Comparison of ENCODE assay signal across 12 cellular contexts in the genomic region with DNA sequence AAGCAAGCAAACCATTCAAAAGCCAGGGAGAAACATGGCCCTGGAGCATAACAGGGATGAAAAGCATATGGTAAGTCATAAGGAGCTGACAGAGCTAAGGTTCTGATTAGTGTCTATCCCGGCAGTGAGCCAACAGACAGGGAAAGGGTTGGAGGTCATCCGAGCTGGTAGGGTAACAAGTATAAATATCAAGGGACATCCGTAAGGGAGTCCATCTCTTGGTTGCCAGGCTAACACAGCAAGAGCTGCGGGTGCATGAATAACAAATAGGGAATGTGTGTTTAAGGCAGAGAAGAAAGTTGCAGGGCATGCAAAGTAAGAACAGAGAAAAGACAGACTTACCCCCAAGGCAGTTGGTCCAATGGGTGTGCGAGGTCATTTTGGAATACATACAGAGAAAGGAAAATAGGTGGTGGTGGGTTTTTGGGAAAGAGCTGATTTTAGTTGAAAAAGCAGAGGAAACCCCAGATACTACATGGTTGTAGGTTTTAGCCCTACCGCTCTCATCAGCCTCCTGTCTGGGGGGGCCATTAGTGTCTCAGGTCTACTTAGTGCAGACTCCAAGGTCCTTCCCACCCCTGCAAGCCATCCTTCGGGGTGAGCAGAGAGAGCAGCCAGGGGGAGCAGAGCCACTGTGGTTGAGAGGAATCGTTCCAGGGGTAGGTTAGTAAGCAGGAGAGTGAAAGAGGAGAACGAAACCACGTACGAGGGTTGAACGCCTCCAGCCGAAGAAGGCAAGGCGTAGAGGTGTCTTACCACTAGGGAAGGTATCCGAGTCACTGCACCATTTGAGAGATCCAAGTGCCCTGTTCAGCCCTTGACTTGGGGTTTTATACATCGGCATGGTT. TPM values are rescaled to one million over a fixed set of nuclear protein-coding genes. Genes with fewer than 3 reads are reported as not detected.
A peak's percentile ranks its signal among the peaks of the same experiment; 100 is the strongest.
DNase-seq lines count a peak whose midpoint lies in the region; ATAC-seq, FAIRE-seq and TF ChIP-seq lines count a peak whose summit lies in the region.
"Had no signal": no experiment of that assay in that cellular context is flagged by ENCODE, and none has a peak within 500 bp of the region (broad histone marks: within the 10 kb centered on the region; RNA-seq: fewer than 3 reads in every experiment).

A gene with protein sequence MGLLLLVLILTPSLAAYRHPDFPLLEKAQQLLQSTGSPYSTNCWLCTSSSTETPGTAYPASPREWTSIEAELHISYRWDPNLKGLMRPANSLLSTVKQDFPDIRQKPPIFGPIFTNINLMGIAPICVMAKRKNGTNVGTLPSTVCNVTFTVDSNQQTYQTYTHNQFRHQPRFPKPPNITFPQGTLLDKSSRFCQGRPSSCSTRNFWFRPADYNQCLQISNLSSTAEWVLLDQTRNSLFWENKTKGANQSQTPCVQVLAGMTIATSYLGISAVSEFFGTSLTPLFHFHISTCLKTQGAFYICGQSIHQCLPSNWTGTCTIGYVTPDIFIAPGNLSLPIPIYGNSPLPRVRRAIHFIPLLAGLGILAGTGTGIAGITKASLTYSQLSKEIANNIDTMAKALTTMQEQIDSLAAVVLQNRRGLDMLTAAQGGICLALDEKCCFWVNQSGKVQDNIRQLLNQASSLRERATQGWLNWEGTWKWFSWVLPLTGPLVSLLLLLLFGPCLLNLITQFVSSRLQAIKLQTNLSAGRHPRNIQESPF (minus strand): TSS at position 805 of the 848 bp plus-strand sequence. CDS start 6,415 bp downstream, outside the sequence.

- CTCF ChIA-PET in CD8-positive, alpha-beta memory T cell (lab: Charles Lee) = interaction anchor here (0.7 to 1.2 kb wide), 2 partner anchors 32 to 198 kb away, joined by 3 read pairs; no protein-coding TSS in a partner anchor

- H3K4me1 ChIP-seq in CD8-positive, alpha-beta memory T cell (ENCODE audit: insufficient read depth, low read length) = peaks cover 7% of the 10 kb centered on the region
- H3K4me1 ChIP-seq in parathyroid adenoma = peaks cover 30% of the 10 kb centered on the region

- FAIRE-seq in bronchial epithelial cell (lab: Jason Lieb, UNC) = peak; percentile 68

- no peaks in the 10 kb centered on the region for H3K36me3 Mint-ChIP-seq in CD8-positive, alpha-beta memory T cell
- H3K36me3 Mint-ChIP-seq in T-helper 17 cell (ENCODE audit: low read depth) = no peaks in the 10 kb centered on the region

- peak within 1 kb of the TSS; percentile 54 to 77 (median 66) for H3K4me3 Mint-ChIP-seq in CD8-positive, alpha-beta memory T cell
- peak within 1 kb of the TSS; percentile 70 for H3K4me3 Mint-ChIP-seq in T-helper 17 cell
- H3K4me3 Mint-ChIP-seq: brain had no signal

- H3K4me1 Mint-ChIP-seq in CD8-positive, alpha-beta memory T cell = peaks cover 25 to 57% (median 50%) of the 10 kb centered on the region in 3 donors
- H3K4me1 Mint-ChIP-seq in T-helper 17 cell = peaks cover 24% of the 10 kb centered on the region

- H3K4me2 ChIP-seq in parathyroid adenoma (ENCODE audit: low read length) = peak within 1 kb of the TSS; percentile 37

- peak within 1 kb of the TSS; percentile 13 for H3K4me3 ChIP-seq in CD8-positive, alpha-beta memory T cell (ENCODE audit: low read length)
- H3K4me3 ChIP-seq in bronchial epithelial cell (ENCODE audit: low read depth, low read length) (no peak within 1 kb of the TSS), parathyroid adenoma (ENCODE audit: low read depth, low read length) (peak within 1 kb of the TSS; percentile 25)

- ATAC-seq in T-helper 17 cell (peak; percentile 33), HG03565 (IDR thresholded peaks at IDR 0.05; ENCODE audit: unreplicated experiment) (no peak)
- ATAC-seq: esophagus mucosa had no signal

- POLR2A ChIA-PET in CD8-positive, alpha-beta memory T cell (lab: Charles Lee) = interaction anchor here (0.6 kb wide), 1 partner anchor 26 kb away, joined by 3 read pairs; no protein-coding TSS in a partner anchor

- peak within 1 kb of the TSS; percentile 82 for H2AFZ ChIP-seq in parathyroid adenoma

- no peaks in the 10 kb centered on the region for H3K27me3 ChIP-seq in CD8-positive, alpha-beta memory T cell (ENCODE audit: insufficient read depth, low read length, poor library complexity, severe bottlenecking)
- H3K27me3 ChIP-seq in bronchial epithelial cell (ENCODE audit: control insufficient read depth, insufficient read depth, low read length) = no peaks in the 10 kb centered on the region
- no peaks in the 10 kb centered on the region for H3K27me3 ChIP-seq in parathyroid adenoma (ENCODE audit: control insufficient read depth, insufficient read depth, low read length)

- H3K9me3 Mint-ChIP-seq in CD8-positive, alpha-beta memory T cell = no peaks in the 10 kb centered on the region

- H3K9ac ChIP-seq in parathyroid adenoma = peak within 1 kb of the TSS; percentile 40

- intact Hi-C loops in head of caudate nucleus (cut with DNase I) = no loop called here

- peaks cover 29% of the 10 kb centered on the region for H3K79me2 ChIP-seq in parathyroid adenoma

- no peaks in the 10 kb centered on the region for H3K27me3 Mint-ChIP-seq in CD8-positive, alpha-beta memory T cell
- no peaks in the 10 kb centered on the region for H3K27me3 Mint-ChIP-seq in T-helper 17 cell
- H3K27me3 Mint-ChIP-seq: brain had no signal

- H3K9me3 ChIP-seq in CD8-positive, alpha-beta memory T cell (ENCODE audit: low read length) = no peaks in the 10 kb centered on the region
- H3K9me3 ChIP-seq in T-helper 17 cell (ENCODE audit: control insufficient read depth, low read length, poor library complexity, severe bottlenecking) (no peaks in the 10 kb centered on the region), parathyroid adenoma (ENCODE audit: control insufficient read depth, low read length) (no peaks in the 10 kb centered on the region)

- H3K27ac Mint-ChIP-seq in CD8-positive, alpha-beta memory T cell = peak within 1 kb of the TSS; percentile 27 to 83 (median 62)
- H3K27ac Mint-ChIP-seq in T-helper 17 cell = peak within 1 kb of the TSS; percentile 82
- H3K27ac Mint-ChIP-seq: brain had no signal

- no peaks in the 10 kb centered on the region for H3K36me3 ChIP-seq in CD8-positive, alpha-beta memory T cell (ENCODE audit: insufficient read depth, low read length)
- H3K36me3 ChIP-seq in bronchial epithelial cell (ENCODE audit: control insufficient read depth, insufficient read depth, low read length) (no peaks in the 10 kb centered on the region), parathyroid adenoma (ENCODE audit: control insufficient read depth, insufficient read depth, low read length) (no peaks in the 10 kb centered on the region)

- no peak for DNase-seq in CD8-positive, alpha-beta memory T cell
- DNase-seq in T-helper 17 cell (no peak), bronchial epithelial cell (ENCODE audit: low read depth) (no peak), amniotic stem cell (lab: John Stamatoyannopoulos, UW) (no peak), head of caudate nucleus (no peak), DMS53 treated with DMSO at 0.1 percent for 48 hours (lab: John Stamatoyannopoulos, UW; ENCODE audit: unreplicated experiment) (no peak)
- DNase-seq: COR-L47 had no signal

- TF ChIP-seq CTCF in bronchial epithelial cell (IDR thresholded peaks at IDR 0.05; ENCODE audit: insufficient read depth, low read length, severe bottlenecking) = no peak
- no peak for TF ChIP-seq CTCF in parathyroid adenoma (IDR thresholded peaks at IDR 0.05)

- no peak within 1 kb of the TSS for H3K27ac ChIP-seq in CD8-positive, alpha-beta memory T cell (ENCODE audit: low read depth, low read length)
- peak within 1 kb of the TSS; percentile 92 for H3K27ac ChIP-seq in parathyroid adenoma

RNA-seq across cellular contexts. Expression of the gene that starts here (rescaled TPM):
- total RNA-seq in CD8-positive, alpha-beta memory T cell = not detected
- polyA plus RNA-seq in CD8-positive, alpha-beta memory T cell = 0.12 TPM
- not detected for total RNA-seq in T-helper 17 cell
- not detected in 2 replicates for total RNA-seq in bronchial epithelial cell
- total RNA-seq: esophagus mucosa, MCF 10A had no signal

Comparison
In these comparisons a context has a peak if more than half of its experiments do, and no peak if none do; other contexts are left out.
1. Peak in ATAC-seq in T-helper 17 cell; RNA of the gene not detected or under 1 TPM.